In genomic region chr1:68197459-68197858, GRCh38 we compare ENCODE assay signal across 13 cellular contexts. TPM values are rescaled to one million over a fixed set of nuclear protein-coding genes. Genes with fewer than 3 reads are reported as not detected.
DNase-seq lines count a peak whose midpoint lies in the region; ATAC-seq and TF ChIP-seq lines count a peak whose summit lies in the region.
"Had no signal": no experiment of that assay in that cellular context is flagged by ENCODE, and none has a peak within 500 bp of the region (broad histone marks: within the 10 kb centered on the region; RNA-seq: fewer than 3 reads in every experiment).

No MANE protein-coding gene starts in this region.

- no peak for TF ChIP-seq EP300 in sigmoid colon (IDR thresholded peaks at IDR 0.05)

- H3K36me3 ChIP-seq in right atrium auricular region (no peaks in the 10 kb centered on the region), sigmoid colon (peaks cover 0 to 6% (median 0%) of the 10 kb centered on the region in 4 donors)

- ATAC-seq in GM19463 (IDR thresholded peaks at IDR 0.05; ENCODE audit: unreplicated experiment) = no peak
- ATAC-seq: naive thymus-derived CD4-positive, alpha-beta T cell; stimulated activated naive CD8-positive, alpha-beta T cell treated with anti-CD3 and anti-CD28 coated beads, Interleukin-15, Interleukin-2, amounts not matched to agents 100 U/mL and 50 U/mL, for 24 hours; T-helper 17 cell had no signal

- no peak overlapping the region for H3K4me3 Mint-ChIP-seq in HFFc6
- H3K4me3 Mint-ChIP-seq: CD4-positive, CD25-positive, alpha-beta regulatory T cell; naive thymus-derived CD4-positive, alpha-beta T cell; T-helper 17 cell had no signal

- H3K9me3 ChIP-seq in right atrium auricular region (no peaks in the 10 kb centered on the region), sigmoid colon (no peaks in the 10 kb centered on the region)

- TF ChIP-seq POLR2A in sigmoid colon (IDR thresholded peaks at IDR 0.05) = no peak

- H3K4me3 ChIP-seq in right atrium auricular region (no peak overlapping the region), sigmoid colon (no peak overlapping the region)

- peaks cover 10% of the 10 kb centered on the region for H3K36me3 Mint-ChIP-seq in HFFc6 (ENCODE audit: low read depth)
- H3K36me3 Mint-ChIP-seq: CD4-positive, CD25-positive, alpha-beta regulatory T cell; naive thymus-derived CD4-positive, alpha-beta T cell had no signal

- no peak for DNase-seq in HFFc6
- peak; percentile 80 for DNase-seq in SHP77 treated with DMSO at 0.1 percent for 48 hours (lab: John Stamatoyannopoulos, UW)
- no peak for DNase-seq in right atrium auricular region (ENCODE audit: low spot score)
- DNase-seq in sigmoid colon = no peak
- DNase-seq in LoVo (ENCODE audit: low spot score) = no peak
- DNase-seq in kidney tubule cell (ENCODE audit: low spot score) = no peak
- DNase-seq: activated CD4-positive, alpha-beta T cell treated with anti-CD3 and anti-CD28 coated beads for 4 hours; amniotic stem cell; CD4-positive, CD25-positive, alpha-beta regulatory T cell; naive thymus-derived CD4-positive, alpha-beta T cell; stimulated activated naive CD8-positive, alpha-beta T cell treated with anti-CD3 and anti-CD28 coated beads, Interleukin-15, Interleukin-2, amounts not matched to agents 100 U/mL and 50 U/mL, for 24 hours; T-helper 17 cell had no signal

- H3K27ac ChIP-seq in right atrium auricular region (peak overlapping the region; percentile 36 to 38), sigmoid colon (peak overlapping the region; percentile 50 to 70 (median 64))

- H3K27me3 ChIP-seq in right atrium auricular region (no peaks in the 10 kb centered on the region), sigmoid colon (no peaks in the 10 kb centered on the region)

- peaks cover 0 to 36% of the 10 kb centered on the region in 2 donors for H3K4me1 ChIP-seq in right atrium auricular region
- peaks cover 0 to 67% (median 53%) of the 10 kb centered on the region in 4 donors for H3K4me1 ChIP-seq in sigmoid colon

- intact Hi-C loops in sigmoid colon (cut with DNase I) = no loop called here

- no peaks in the 10 kb centered on the region for H3K9me3 Mint-ChIP-seq in HFFc6
- H3K9me3 Mint-ChIP-seq: naive thymus-derived CD4-positive, alpha-beta T cell had no signal

- peaks cover 58% of the 10 kb centered on the region for H3K4me1 Mint-ChIP-seq in HFFc6 (ENCODE audit: low read depth)
- H3K4me1 Mint-ChIP-seq: CD4-positive, CD25-positive, alpha-beta regulatory T cell; naive thymus-derived CD4-positive, alpha-beta T cell had no signal

- WGBS in sigmoid colon, 2 donors = 26 to 57% methylated on average over 2 of the region's 2 CpGs

- H3K27ac Mint-ChIP-seq in HFFc6 = peak overlapping the region; percentile 67
- H3K27ac Mint-ChIP-seq: CD4-positive, CD25-positive, alpha-beta regulatory T cell; naive thymus-derived CD4-positive, alpha-beta T cell; T-helper 17 cell had no signal

- no peaks in the 10 kb centered on the region for H3K27me3 Mint-ChIP-seq in HFFc6 (ENCODE audit: insufficient read depth)
- H3K27me3 Mint-ChIP-seq: T-helper 17 cell had no signal

- TF ChIP-seq CTCF in HFFc6 (IDR thresholded peaks at IDR 0.05) (no peak), right atrium auricular region (IDR thresholded peaks at IDR 0.05) (no peak), sigmoid colon (IDR thresholded peaks at IDR 0.05) (no peak)

RNA-seq across cellular contexts. Expression of gene WLS, which starts 34.9 kb away (rescaled TPM):
- 10 to 100 TPM; 39.4 to 52.0 (median 42.3) TPM for total RNA-seq in HFFc6 (2021; fragmentation: NEBNext Ultra II Directional; extraction: Animal tissue kit (Norgen Biotek cat#: 25700))
- total RNA-seq in right atrium auricular region = 10 to 100 TPM; 51.0 to 55.8 TPM
- total RNA-seq in sigmoid colon = 100 to 1,000 TPM in 3 of 4 donors, 10 to 100 TPM in 1; 99.2 to 188 (median 134) TPM
- polyA plus RNA-seq in sigmoid colon = 10 to 100 TPM; 12.6 to 37.7 (median 16.9) TPM
- total RNA-seq: CD4-positive, CD25-positive, alpha-beta regulatory T cell had no signal
- polyA plus RNA-seq: CD4-positive, CD25-positive, alpha-beta regulatory T cell; naive thymus-derived CD4-positive, alpha-beta T cell had no signal
